Comparison of ENCODE assay signal across 1 cellular context in genomic region chr5:119398713-119399492, GRCh38.
TF ChIP-seq lines count a peak whose summit lies in the region.

No MANE protein-coding gene starts in this region.

TF ChIP-seq in GM12878, 131 proteins besides CTCF, POLR2A, EP300 and RAD21 (continued from another document):
- peak; percentile 73 for TF ChIP-seq ATF7 (IDR thresholded peaks at IDR 0.05; ENCODE audit: low read depth)
- TF ChIP-seq SRF (IDR thresholded peaks at IDR 0.05; ENCODE audit: low read depth in 2 of 2, low read length in 2 of 2), result no peak
- TF ChIP-seq IKZF2 (IDR thresholded peaks at IDR 0.05), result 0 out of 4 replicates have a peak, but pooled peaks have one; percentile 14 to 28
- peak; percentile 24 for TF ChIP-seq BCL3 (IDR thresholded peaks at IDR 0.05; ENCODE audit: borderline replicate concordance, insufficient read depth, low read depth, low read length, poor library complexity, severe bottlenecking)
- TF ChIP-seq POU2F2 (IDR thresholded peaks at IDR 0.05; ENCODE audit: borderline replicate concordance, low read depth, low read length), result peak; percentile 71; the same call in 1 of the 3 replicates
- no peak for TF ChIP-seq RFX5 (IDR thresholded peaks at IDR 0.05; ENCODE audit: low read depth, low read length)
- 0 out of 2 replicates have a peak, but pooled peaks have one; percentile 10 for TF ChIP-seq FOXM1 (IDR thresholded peaks at IDR 0.05; ENCODE audit: low read depth, low read length)
- no peak for TF ChIP-seq ZBTB11 (CRISPR knock-in tag; IDR thresholded peaks at IDR 0.05)
- TF ChIP-seq IKZF1 (conservative IDR thresholded peaks at IDR 0.05), result peak; percentile 35; the same call in 1 of the 2 replicates
- TF ChIP-seq MEF2A (IDR thresholded peaks at IDR 0.05; ENCODE audit: insufficient read depth, low read depth, low read length), result peak; percentile 67; the same call in 1 of the 2 replicates
- TF ChIP-seq RUNX3 (IDR thresholded peaks at IDR 0.05; ENCODE audit: low read length), result peak; percentile 13
- peak; percentile 29; the same call in 1 of the 2 replicates for TF ChIP-seq POLR2AphosphoS5 (IDR thresholded peaks at IDR 0.05; ENCODE audit: low read length)
- TF ChIP-seq STAT3 (IDR thresholded peaks at IDR 0.05; ENCODE audit: low read depth, low read length), result no peak
